ENCODE assay signal across 8 cellular contexts in genomic region chr19:54464624-54465266, GRCh38. TPM values are rescaled to one million over a fixed set of nuclear protein-coding genes. Genes with fewer than 3 reads are reported as not detected.
DNase-seq lines count a peak whose midpoint lies in the region; ATAC-seq and TF ChIP-seq lines count a peak whose summit lies in the region.

No MANE protein-coding gene starts in this region.

- peak overlapping the region; percentile 76 for H3K4me3 Mint-ChIP-seq in activated naive CD4-positive, alpha-beta T cell treated with anti-CD3 and anti-CD28 coated beads, Interleukin-2, amount 10 ng/mL, durations not matched to agents 7 days and 5 days

- no peaks in the 10 kb centered on the region for H3K27me3 ChIP-seq in testis

- no peak for TF ChIP-seq CTCF in testis (IDR thresholded peaks at IDR 0.05)

- H3K27ac ChIP-seq in testis = peak overlapping the region; percentile 82 to 95

- H3K9me3 ChIP-seq in testis = no peaks in the 10 kb centered on the region

- WGBS in testis, 2 donors = 29 to 45% methylated on average over 4 to 61 of the region's 61 CpGs

- no peaks in the 10 kb centered on the region for H3K9me3 Mint-ChIP-seq in activated naive CD4-positive, alpha-beta T cell treated with anti-CD3 and anti-CD28 coated beads, Interleukin-2, amount 10 ng/mL, durations not matched to agents 7 days and 5 days

- DNase-seq in EL (peak; percentile 88), HuH-7.5 (ENCODE audit: low spot score) (peak; percentile 98), SHP77 treated with DMSO at 0.1 percent for 48 hours (lab: John Stamatoyannopoulos, UW) (peak; percentile 76), globus pallidus (ENCODE audit: low spot score) (peak; percentile 84), nucleus accumbens (lab: John Stamatoyannopoulos, UW) (peak in 55 of 56 donors; percentile 9 to 89 (median 64)), testis (peak; percentile 95)
- peak; percentile 87 for DNase-seq in activated naive CD4-positive, alpha-beta T cell treated with anti-CD3 and anti-CD28 coated beads, Interleukin-2, amount 10 ng/mL, durations not matched to agents 7 days and 5 days

- peak overlapping the region; percentile 96 for H3K27ac Mint-ChIP-seq in activated naive CD4-positive, alpha-beta T cell treated with anti-CD3 and anti-CD28 coated beads, Interleukin-2, amount 10 ng/mL, durations not matched to agents 7 days and 5 days

- H3K36me3 Mint-ChIP-seq in activated naive CD4-positive, alpha-beta T cell treated with anti-CD3 and anti-CD28 coated beads, Interleukin-2, amount 10 ng/mL, durations not matched to agents 7 days and 5 days = peaks cover 9% of the 10 kb centered on the region

- ATAC-seq in GM21529 (IDR thresholded peaks at IDR 0.05; ENCODE audit: unreplicated experiment) = peak; percentile 39

- no peaks in the 10 kb centered on the region for H3K36me3 ChIP-seq in testis (ENCODE audit: low read depth, missing control alignments)

- intact Hi-C loops in testis (cut with DNase I; ENCODE audit: low total_unique reads) = no loop called here

- H3K4me3 ChIP-seq in testis = peak overlapping the region; percentile 59 to 69

- H3K4me1 ChIP-seq in testis = peaks cover 7% of the 10 kb centered on the region

- peaks cover 31% of the 10 kb centered on the region for H3K4me1 Mint-ChIP-seq in activated naive CD4-positive, alpha-beta T cell treated with anti-CD3 and anti-CD28 coated beads, Interleukin-2, amount 10 ng/mL, durations not matched to agents 7 days and 5 days

- H3K27me3 Mint-ChIP-seq in activated naive CD4-positive, alpha-beta T cell treated with anti-CD3 and anti-CD28 coated beads, Interleukin-2, amount 10 ng/mL, durations not matched to agents 7 days and 5 days = peaks cover 46% of the 10 kb centered on the region

- no peak for TF ChIP-seq POLR2A in testis (IDR thresholded peaks at IDR 0.05)

- CTCF ChIA-PET in activated naive CD4-positive, alpha-beta T cell treated with anti-CD3 and anti-CD28 coated beads, Interleukin-2, amount 10 ng/mL, durations not matched to agents 7 days and 5 days (lab: Charles Lee) = no interaction called here

RNA-seq across cellular contexts. Expression of gene LENG9, which starts 1.2 kb away (rescaled TPM):
- total RNA-seq in testis = 1 to 10 TPM; 5.6 to 5.8 TPM
- 1.9 TPM for polyA plus RNA-seq in testis (ENCODE audit: insufficient read depth, low read depth, low replicate concordance)

RNA-seq across cellular contexts. Expression of gene CDC42EP5, which starts 8.4 kb away (rescaled TPM):
- 10 to 100 TPM; 10.2 to 11.9 TPM for total RNA-seq in testis
- polyA plus RNA-seq in testis (ENCODE audit: insufficient read depth, low read depth, low replicate concordance) = 7.8 TPM

RNA-seq across cellular contexts. Expression of gene LENG8, which starts 15.7 kb away (rescaled TPM):
- total RNA-seq in testis = 100 to 1,000 TPM; 313 to 507 TPM
- polyA plus RNA-seq in testis (ENCODE audit: insufficient read depth, low read depth, low replicate concordance) = 167 TPM

RNA-seq across cellular contexts. Expression of gene LAIR2, which starts 37.9 kb away (rescaled TPM):
- not detected for total RNA-seq in testis
- polyA plus RNA-seq in testis (ENCODE audit: insufficient read depth, low read depth, low replicate concordance) = 0.65 TPM

RNA-seq across cellular contexts. Expression of gene TTYH1, which starts 49.5 kb away (rescaled TPM):
- 100 to 1,000 TPM; 226 to 248 TPM for total RNA-seq in testis
- 126 TPM for polyA plus RNA-seq in testis (ENCODE audit: insufficient read depth, low read depth, low replicate concordance)

Comparison
In these comparisons a context has a peak if more than half of its experiments do, and no peak if none do; other contexts are left out.
1. Peak in every context shown above with its lines: DNase-seq, ATAC-seq, H3K4me3 ChIP-seq and H3K27ac ChIP-seq.